Comparison of ENCODE assay signal across 20 cellular contexts in genomic region chr1:217953922-217954321, GRCh38.
"Had no signal": no experiment of that assay in that cellular context is flagged by ENCODE, and none has a peak within 500 bp of the region (broad histone marks: within the 10 kb centered on the region; RNA-seq: fewer than 3 reads in every experiment).

No MANE protein-coding gene starts in this region.

- H3K36me3 ChIP-seq: heart right ventricle, stomach, thoracic aorta, uterus had no signal

- H3K27me3 Mint-ChIP-seq: activated CD8-positive, alpha-beta memory T cell treated with anti-CD3 and anti-CD28 coated beads, Interleukin-2, amount 10 ng/mL, durations not matched to agents 7 days and 5 days; activated naive CD8-positive, alpha-beta T cell had no signal

- FAIRE-seq: endometrium, frontal cortex had no signal

- H3K27ac Mint-ChIP-seq: activated CD8-positive, alpha-beta memory T cell treated with anti-CD3 and anti-CD28 coated beads, Interleukin-2, amount 10 ng/mL, durations not matched to agents 7 days and 5 days; activated naive CD8-positive, alpha-beta T cell; nephron progenitor cell; T-helper 1 cell treated with Interleukin-12 subunit alpha and Interleukin-12 subunit beta and Interleukin-4 antibody, amounts not matched to agents 30 μg/mL and 1 μg/mL, for 36 hours had no signal

- H3K4me3 Mint-ChIP-seq: activated CD8-positive, alpha-beta memory T cell treated with anti-CD3 and anti-CD28 coated beads, Interleukin-2, amount 10 ng/mL, durations not matched to agents 7 days and 5 days; activated naive CD8-positive, alpha-beta T cell; activated T-cell treated with anti-CD3 and anti-CD28 coated beads, Interleukin-2, amount 50 U/mL, for 4 hours; nephron progenitor cell; T-helper 1 cell treated with Interleukin-12 subunit alpha and Interleukin-12 subunit beta and Interleukin-4 antibody, amounts not matched to agents 30 μg/mL and 1 μg/mL, for 36 hours had no signal

- H3K36me3 Mint-ChIP-seq: activated CD8-positive, alpha-beta memory T cell treated with anti-CD3 and anti-CD28 coated beads, Interleukin-2, amount 10 ng/mL, durations not matched to agents 7 days and 5 days; activated naive CD8-positive, alpha-beta T cell had no signal

- H3K27ac ChIP-seq: dorsolateral prefrontal cortex, heart right ventricle, stomach, thoracic aorta, uterus had no signal

- DNase-seq: activated CD4-positive, alpha-beta T cell treated with anti-CD3 and anti-CD28 coated beads, Interleukin-2, amount 50 U/mL, for 48 hours; activated CD4-positive, CD25-positive, alpha-beta regulatory T cell treated with anti-CD3 and anti-CD28 coated beads, Interleukin-2, amount 50 U/mL, for 72 hours; activated CD8-positive, alpha-beta memory T cell treated with anti-CD3 and anti-CD28 coated beads, Interleukin-2, amount 10 ng/mL, durations not matched to agents 7 days and 5 days; activated gamma-delta T cell; activated T-cell treated with anti-CD3 and anti-CD28 coated beads, Interleukin-2, amount 50 U/mL, for 4 hours; amygdala; dorsolateral prefrontal cortex; heart right ventricle; islet precursor cell; left ventricle myocardium superior; mesendoderm; nephron progenitor cell; stimulated activated CD4-positive, alpha-beta T cell treated with anti-CD3 and anti-CD28 coated beads, Interleukin-4, amount 100 ng/mL, for 4 hours; stomach; uterus had no signal

- H3K27me3 ChIP-seq: dorsolateral prefrontal cortex, heart right ventricle, stomach, uterus had no signal

- H3K9me3 ChIP-seq: uterus had no signal

- H3K4me1 ChIP-seq: heart right ventricle, stomach, uterus had no signal

- H3K4me1 Mint-ChIP-seq: activated CD8-positive, alpha-beta memory T cell treated with anti-CD3 and anti-CD28 coated beads, Interleukin-2, amount 10 ng/mL, durations not matched to agents 7 days and 5 days had no signal

- H3K4me3 ChIP-seq: dorsolateral prefrontal cortex, heart right ventricle, stomach, thoracic aorta, uterus had no signal
